1 cellular context compared by ENCODE assay signal in the genomic region with DNA sequence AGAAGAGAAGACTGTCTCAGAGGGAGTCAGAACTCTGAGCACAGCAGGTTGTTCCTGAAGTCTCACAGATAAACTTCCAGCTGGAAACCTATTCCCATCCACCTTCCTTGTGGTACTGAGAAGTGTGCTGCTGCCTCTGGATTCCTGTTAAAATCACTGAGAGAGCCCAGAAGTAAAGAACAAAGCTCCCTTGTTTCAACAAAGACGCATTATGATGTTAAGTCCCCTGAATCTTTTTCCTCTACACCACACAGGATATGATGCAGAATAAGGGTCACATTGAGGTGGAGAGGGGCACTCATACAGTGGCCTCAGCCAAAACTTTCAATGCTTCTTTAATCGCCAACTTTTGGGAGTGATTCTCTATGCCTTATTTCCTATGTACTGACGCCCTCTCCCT.
TF ChIP-seq lines count a peak whose summit lies in the region.

No MANE protein-coding gene starts in this region.

TF ChIP-seq in IMR-90, 13 proteins besides CTCF, POLR2A, EP300 and RAD21 (continued from another document):
- TF ChIP-seq, protein P1, sequence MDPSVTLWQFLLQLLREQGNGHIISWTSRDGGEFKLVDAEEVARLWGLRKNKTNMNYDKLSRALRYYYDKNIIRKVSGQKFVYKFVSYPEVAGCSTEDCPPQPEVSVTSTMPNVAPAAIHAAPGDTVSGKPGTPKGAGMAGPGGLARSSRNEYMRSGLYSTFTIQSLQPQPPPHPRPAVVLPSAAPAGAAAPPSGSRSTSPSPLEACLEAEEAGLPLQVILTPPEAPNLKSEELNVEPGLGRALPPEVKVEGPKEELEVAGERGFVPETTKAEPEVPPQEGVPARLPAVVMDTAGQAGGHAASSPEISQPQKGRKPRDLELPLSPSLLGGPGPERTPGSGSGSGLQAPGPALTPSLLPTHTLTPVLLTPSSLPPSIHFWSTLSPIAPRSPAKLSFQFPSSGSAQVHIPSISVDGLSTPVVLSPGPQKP (IDR thresholded peaks at IDR 0.05; ENCODE audit: borderline replicate concordance, low read depth, low read length): no peak
- TF ChIP-seq RFX5 (IDR thresholded peaks at IDR 0.05; ENCODE audit: low read depth, low read length): no peak
- no peak for TF ChIP-seq CHD1 (IDR thresholded peaks at IDR 0.05; ENCODE audit: low read depth, low read length)
